ENCODE assay signal across 30 cellular contexts in genomic region chr12:65854629-65855028, GRCh38. TPM values are rescaled to one million over a fixed set of nuclear protein-coding genes. Genes with fewer than 3 reads are reported as not detected.
DNase-seq lines count a peak whose midpoint lies in the region; ATAC-seq and TF ChIP-seq lines count a peak whose summit lies in the region.
"Had no signal": no experiment of that assay in that cellular context is flagged by ENCODE, and none has a peak within 500 bp of the region (broad histone marks: within the 10 kb centered on the region; RNA-seq: fewer than 3 reads in every experiment).

No MANE protein-coding gene starts in this region.

- in situ Hi-C loops in GM13977 (cut with MboI; ENCODE audit: low pct_unique_long_range_greater_than_20kb, low sequenced_read_pairs, unreplicated experiment), result no loop called here

- peaks cover 10% of the 10 kb centered on the region for H3K4me1 ChIP-seq in foreskin keratinocyte
- H3K4me1 ChIP-seq: BLaER1 treated with 17β-estradiol and CSF1 and Interleukin-3, amounts not matched to agents 10 nM and 100 nM; neural progenitor cell had no signal

- H3K27ac ChIP-seq in epithelial cell of prostate (peak overlapping the region; percentile 37), foreskin keratinocyte (no peak overlapping the region)
- H3K27ac ChIP-seq: BLaER1 treated with 17β-estradiol and CSF1 and Interleukin-3, amounts not matched to agents 10 nM and 100 nM; neural progenitor cell; SJSA1; thoracic aorta had no signal

- TF ChIP-seq CTCF in AG10803 (conservative IDR thresholded peaks at IDR 0.05; ENCODE audit: low read length), result no peak
- no peak for TF ChIP-seq CTCF in nephron progenitor cell (IDR thresholded peaks at IDR 0.05)
- no peak for TF ChIP-seq CTCF in foreskin keratinocyte (conservative IDR thresholded peaks at IDR 0.05)
- TF ChIP-seq CTCF in GM13977 (IDR thresholded peaks at IDR 0.05; ENCODE audit: extremely low read depth, insufficient read depth, missing control alignments), result no peak

- H3K36me3 Mint-ChIP-seq in nephron progenitor cell (ENCODE audit: low read depth), result peaks cover 86% of the 10 kb centered on the region
- H3K36me3 Mint-ChIP-seq: activated naive CD8-positive, alpha-beta T cell treated with anti-CD3 and anti-CD28 coated beads, Interleukin-2, amount 10 ng/mL, durations not matched to agents 7 days and 5 days; T-cell had no signal

- H3K4me3 ChIP-seq in AG10803 (ENCODE audit: low read length), result no peak overlapping the region
- H3K4me3 ChIP-seq: BLaER1 treated with 17β-estradiol and CSF1 and Interleukin-3, amounts not matched to agents 10 nM and 100 nM; neural progenitor cell; SJSA1; thoracic aorta had no signal

- H3K4me3 Mint-ChIP-seq in nephron progenitor cell, result no peak overlapping the region
- H3K4me3 Mint-ChIP-seq: activated naive CD8-positive, alpha-beta T cell treated with anti-CD3 and anti-CD28 coated beads, Interleukin-2, amount 10 ng/mL, durations not matched to agents 7 days and 5 days; activated T-cell treated with anti-CD3 and anti-CD28 coated beads, Interleukin-2, amount 50 U/mL, for 24 hours; central memory CD8-positive, alpha-beta T cell; neural progenitor cell; stimulated activated naive CD8-positive, alpha-beta T cell treated with anti-CD3 and anti-CD28 coated beads, Interleukin-15, amount 100 ng/mL, for 72 hours; T-cell had no signal

- DNase-seq in AG10803 (ENCODE audit: low read depth), result peak; percentile 48
- DNase-seq in epithelial cell of prostate (ENCODE audit: low read depth, low spot score), result no peak
- no peak for DNase-seq in nephron progenitor cell
- no peak for DNase-seq in foreskin keratinocyte
- no peak for DNase-seq in GM13977 (ENCODE audit: low spot score)
- DNase-seq in DMS 273 treated with DMSO at 0.1 percent for 48 hours (lab: John Stamatoyannopoulos, UW), result no peak
- DNase-seq: ACHN; activated CD4-positive, alpha-beta T cell treated with anti-CD3 and anti-CD28 coated beads, Interleukin-2, amount 50 U/mL, for 1 hour; activated CD4-positive, CD25-positive, alpha-beta regulatory T cell; activated gamma-delta T cell treated with Interleukin-2 at 50 U/mL for 16 hours; activated naive CD8-positive, alpha-beta T cell treated with anti-CD3 and anti-CD28 coated beads, Interleukin-2, amount 10 ng/mL, durations not matched to agents 7 days and 5 days; activated T-cell treated with anti-CD3 and anti-CD28 coated beads, Interleukin-2, amount 50 U/mL, for 24 hours; hypothalamus; KBM-7; mammary epithelial cell; NCI-H1092; NCI-H1694; NCI-H446; NCI-H748 treated with DMSO at 0.1 percent for 48 hours; posterior cingulate gyrus; right cardiac atrium; stimulated activated naive CD8-positive, alpha-beta T cell treated with anti-CD3 and anti-CD28 coated beads, Interleukin-15, amount 100 ng/mL, for 72 hours; T-cell had no signal

- no peak for TF ChIP-seq EP300 in Ishikawa (IDR thresholded peaks at IDR 0.05; ENCODE audit: borderline replicate concordance)

- TF ChIP-seq RAD21 in Ishikawa (IDR thresholded peaks at IDR 0.05; ENCODE audit: low read depth), result no peak

- no peaks in the 10 kb centered on the region for H3K27me3 ChIP-seq in foreskin keratinocyte
- H3K27me3 ChIP-seq: BLaER1 treated with 17β-estradiol and CSF1 and Interleukin-3, amounts not matched to agents 10 nM and 100 nM; neural progenitor cell; SJSA1 had no signal

- H3K9me3 Mint-ChIP-seq in nephron progenitor cell, result peaks cover 8% of the 10 kb centered on the region
- H3K9me3 Mint-ChIP-seq: activated naive CD8-positive, alpha-beta T cell treated with anti-CD3 and anti-CD28 coated beads, Interleukin-2, amount 10 ng/mL, durations not matched to agents 7 days and 5 days; activated T-cell treated with anti-CD3 and anti-CD28 coated beads, Interleukin-2, amount 50 U/mL, for 24 hours; central memory CD8-positive, alpha-beta T cell; neural progenitor cell; stimulated activated naive CD8-positive, alpha-beta T cell treated with anti-CD3 and anti-CD28 coated beads, Interleukin-15, amount 100 ng/mL, for 72 hours; T-cell had no signal

- H3K4me1 Mint-ChIP-seq in nephron progenitor cell, result peaks cover 52% of the 10 kb centered on the region
- H3K4me1 Mint-ChIP-seq: activated naive CD8-positive, alpha-beta T cell treated with anti-CD3 and anti-CD28 coated beads, Interleukin-2, amount 10 ng/mL, durations not matched to agents 7 days and 5 days; central memory CD8-positive, alpha-beta T cell; neural progenitor cell; stimulated activated naive CD8-positive, alpha-beta T cell treated with anti-CD3 and anti-CD28 coated beads, Interleukin-15, amount 100 ng/mL, for 72 hours; T-cell had no signal

- ATAC-seq in foreskin keratinocyte, result no peak
- no peak for ATAC-seq in GM21528 (IDR thresholded peaks at IDR 0.05; ENCODE audit: low FRiP score, unreplicated experiment)
- ATAC-seq: right cardiac atrium; stimulated activated naive CD8-positive, alpha-beta T cell treated with anti-CD3 and anti-CD28 coated beads, Interleukin-15, amount 100 ng/mL, for 72 hours; T-cell had no signal

- H3K27me3 Mint-ChIP-seq in nephron progenitor cell (ENCODE audit: low read depth, poor library complexity), result no peaks in the 10 kb centered on the region
- H3K27me3 Mint-ChIP-seq: activated naive CD8-positive, alpha-beta T cell treated with anti-CD3 and anti-CD28 coated beads, Interleukin-2, amount 10 ng/mL, durations not matched to agents 7 days and 5 days; central memory CD8-positive, alpha-beta T cell; stimulated activated naive CD8-positive, alpha-beta T cell treated with anti-CD3 and anti-CD28 coated beads, Interleukin-15, amount 100 ng/mL, for 72 hours; T-cell had no signal

- peak overlapping the region; percentile 81 for H3K27ac Mint-ChIP-seq in nephron progenitor cell
- H3K27ac Mint-ChIP-seq: activated naive CD8-positive, alpha-beta T cell treated with anti-CD3 and anti-CD28 coated beads, Interleukin-2, amount 10 ng/mL, durations not matched to agents 7 days and 5 days; activated T-cell treated with anti-CD3 and anti-CD28 coated beads, Interleukin-2, amount 50 U/mL, for 24 hours; neural progenitor cell; stimulated activated naive CD8-positive, alpha-beta T cell treated with anti-CD3 and anti-CD28 coated beads, Interleukin-15, amount 100 ng/mL, for 72 hours; T-cell had no signal

TF ChIP-seq in Ishikawa, 13 proteins besides CTCF, POLR2A, EP300 and RAD21:
- TF ChIP-seq CEBPB (IDR thresholded peaks at IDR 0.05), result no peak
- no peak for TF ChIP-seq EGR1 (IDR thresholded peaks at IDR 0.05)
- TF ChIP-seq TEAD4 (IDR thresholded peaks at IDR 0.05), result peak; percentile 22; the same call in 1 of the 2 replicates

RNA-seq across cellular contexts. Expression of gene HMGA2, which starts 30.3 kb away (rescaled TPM):
- total RNA-seq in foreskin keratinocyte, result 113 and 163 TPM in 2 replicates
- polyA plus RNA-seq in foreskin keratinocyte, result 77.7 and 95.5 TPM in 2 replicates
- total RNA-seq: activated naive CD8-positive, alpha-beta T cell treated with anti-CD3 and anti-CD28 coated beads, Interleukin-2, amount 10 ng/mL, durations not matched to agents 7 days and 5 days; right cardiac atrium had no signal
